12 cellular contexts compared by ENCODE assay signal in genomic region chr3:171446801-171447578, GRCh38. TPM values are rescaled to one million over a fixed set of nuclear protein-coding genes. Genes with fewer than 3 reads are reported as not detected.
DNase-seq lines count a peak whose midpoint lies in the region; ATAC-seq, FAIRE-seq and TF ChIP-seq lines count a peak whose summit lies in the region.
"Had no signal": no experiment of that assay in that cellular context is flagged by ENCODE, and none has a peak within 500 bp of the region (broad histone marks: within the 10 kb centered on the region; RNA-seq: fewer than 3 reads in every experiment).

No MANE protein-coding gene starts in this region.

- ATAC-seq in HG02938 (IDR thresholded peaks at IDR 0.05; ENCODE audit: unreplicated experiment) = no peak
- ATAC-seq in activated CD8-positive, alpha-beta memory T cell treated with anti-CD3 and anti-CD28 coated beads, Interleukin-2, amount 10 ng/mL, durations not matched to agents 7 days and 5 days = no peak
- no peak for ATAC-seq in GM18909 (IDR thresholded peaks at IDR 0.05; ENCODE audit: poor library complexity, unreplicated experiment)
- ATAC-seq: stimulated activated naive CD8-positive, alpha-beta T cell treated with anti-CD3 and anti-CD28 coated beads, Interleukin-15, amount 100 ng/mL, for 72 hours had no signal

- H3K36me3 ChIP-seq in CD4-positive, alpha-beta memory T cell (ENCODE audit: insufficient read depth, low read length) = peaks cover 6% of the 10 kb centered on the region
- H3K36me3 ChIP-seq in astrocyte (ENCODE audit: insufficient read depth, low read length) = no peaks in the 10 kb centered on the region

- H3K27ac Mint-ChIP-seq in CD4-positive, alpha-beta memory T cell = peak overlapping the region in 1 of 7 donors; percentile 41
- H3K27ac Mint-ChIP-seq in astrocyte (ENCODE audit: unreplicated experiment) = no peak overlapping the region
- H3K27ac Mint-ChIP-seq in activated CD8-positive, alpha-beta memory T cell treated with anti-CD3 and anti-CD28 coated beads, Interleukin-2, amount 10 ng/mL, durations not matched to agents 7 days and 5 days = no peak overlapping the region
- H3K27ac Mint-ChIP-seq: stimulated activated naive CD8-positive, alpha-beta T cell treated with anti-CD3 and anti-CD28 coated beads, Interleukin-15, amount 100 ng/mL, for 72 hours had no signal

- peak overlapping the region in 6 of 8 donors; percentile 17 to 54 (median 24) for H3K4me3 Mint-ChIP-seq in CD4-positive, alpha-beta memory T cell
- no peak overlapping the region for H3K4me3 Mint-ChIP-seq in astrocyte (ENCODE audit: unreplicated experiment)
- H3K4me3 Mint-ChIP-seq in activated CD8-positive, alpha-beta memory T cell treated with anti-CD3 and anti-CD28 coated beads, Interleukin-2, amount 10 ng/mL, durations not matched to agents 7 days and 5 days = no peak overlapping the region
- H3K4me3 Mint-ChIP-seq: central memory CD8-positive, alpha-beta T cell; stimulated activated naive CD8-positive, alpha-beta T cell treated with anti-CD3 and anti-CD28 coated beads, Interleukin-15, amount 100 ng/mL, for 72 hours had no signal

- H3K9me3 Mint-ChIP-seq in CD4-positive, alpha-beta memory T cell = peaks cover 0 to 2% (median 0%) of the 10 kb centered on the region in 8 donors
- H3K9me3 Mint-ChIP-seq in astrocyte (ENCODE audit: unreplicated experiment) = no peaks in the 10 kb centered on the region
- no peaks in the 10 kb centered on the region for H3K9me3 Mint-ChIP-seq in activated CD8-positive, alpha-beta memory T cell treated with anti-CD3 and anti-CD28 coated beads, Interleukin-2, amount 10 ng/mL, durations not matched to agents 7 days and 5 days (ENCODE audit: low read depth)
- H3K9me3 Mint-ChIP-seq: central memory CD8-positive, alpha-beta T cell; stimulated activated naive CD8-positive, alpha-beta T cell treated with anti-CD3 and anti-CD28 coated beads, Interleukin-15, amount 100 ng/mL, for 72 hours had no signal

- H3K79me2 ChIP-seq in astrocyte (ENCODE audit: insufficient read depth, low read length) = peaks cover 26% of the 10 kb centered on the region

- peaks cover 77% of the 10 kb centered on the region for H3K4me1 ChIP-seq in CD4-positive, alpha-beta memory T cell (ENCODE audit: insufficient read depth, low read length)
- H3K4me1 ChIP-seq in astrocyte (ENCODE audit: insufficient read depth, low read length) = peaks cover 4% of the 10 kb centered on the region

- POLR2A ChIA-PET in CD4-positive, alpha-beta memory T cell (lab: Charles Lee; ENCODE audit: partially characterized antibody) = interaction anchor here (1.2 to 1.7 kb wide), 2 partner anchors 12 to 74 kb away, joined by 3 to 10 read pairs; no protein-coding TSS in a partner anchor

- no peaks in the 10 kb centered on the region for H3K9me3 ChIP-seq in CD4-positive, alpha-beta memory T cell (ENCODE audit: control insufficient read depth in 1 of 2, low read length in 2 of 2)
- H3K9me3 ChIP-seq in astrocyte (ENCODE audit: insufficient read depth, low read depth, low read length) = no peaks in the 10 kb centered on the region

- H2AFZ ChIP-seq in astrocyte (ENCODE audit: low read depth, low read length) = no peak overlapping the region

- no peak for FAIRE-seq in astrocyte (lab: Jason Lieb, UNC)
- FAIRE-seq: GM19239 had no signal

- peak overlapping the region; percentile 32 for H3K4me2 ChIP-seq in astrocyte (ENCODE audit: low read length)

- intact Hi-C loops in CD4-positive, alpha-beta memory T cell (cut with micrococcal nuclease) = no loop called here

- H3K4me3 ChIP-seq in CD4-positive, alpha-beta memory T cell (ENCODE audit: low read length in 2 of 2) = no peak overlapping the region
- H3K4me3 ChIP-seq in astrocyte (ENCODE audit: insufficient read depth, low read depth, low read length) = no peak overlapping the region

- no peaks in the 10 kb centered on the region for H3K27me3 Mint-ChIP-seq in CD4-positive, alpha-beta memory T cell
- no peaks in the 10 kb centered on the region for H3K27me3 Mint-ChIP-seq in astrocyte (ENCODE audit: low read depth, unreplicated experiment)
- H3K27me3 Mint-ChIP-seq in activated CD8-positive, alpha-beta memory T cell treated with anti-CD3 and anti-CD28 coated beads, Interleukin-2, amount 10 ng/mL, durations not matched to agents 7 days and 5 days = no peaks in the 10 kb centered on the region
- H3K27me3 Mint-ChIP-seq: central memory CD8-positive, alpha-beta T cell; stimulated activated naive CD8-positive, alpha-beta T cell treated with anti-CD3 and anti-CD28 coated beads, Interleukin-15, amount 100 ng/mL, for 72 hours had no signal

- peaks cover 30% of the 10 kb centered on the region for H4K20me1 ChIP-seq in astrocyte (ENCODE audit: insufficient read depth, low read length)

- H3K4me1 Mint-ChIP-seq in CD4-positive, alpha-beta memory T cell = peaks cover 45 to 67% (median 53%) of the 10 kb centered on the region in 4 donors
- peaks cover 28% of the 10 kb centered on the region for H3K4me1 Mint-ChIP-seq in astrocyte (ENCODE audit: low read depth, unreplicated experiment)
- H3K4me1 Mint-ChIP-seq in activated CD8-positive, alpha-beta memory T cell treated with anti-CD3 and anti-CD28 coated beads, Interleukin-2, amount 10 ng/mL, durations not matched to agents 7 days and 5 days = peaks cover 8% of the 10 kb centered on the region

- no peak overlapping the region for H3K9ac ChIP-seq in astrocyte (ENCODE audit: low read length)

- peaks cover 10 to 19% of the 10 kb centered on the region in 2 donors for H3K36me3 Mint-ChIP-seq in CD4-positive, alpha-beta memory T cell
- peaks cover under 1% of the 10 kb centered on the region for H3K36me3 Mint-ChIP-seq in astrocyte (ENCODE audit: low read depth, unreplicated experiment)
- H3K36me3 Mint-ChIP-seq in activated CD8-positive, alpha-beta memory T cell treated with anti-CD3 and anti-CD28 coated beads, Interleukin-2, amount 10 ng/mL, durations not matched to agents 7 days and 5 days = peaks cover 12% of the 10 kb centered on the region

- H3K27ac ChIP-seq in CD4-positive, alpha-beta memory T cell (ENCODE audit: low read depth, low read length) = no peak overlapping the region
- no peak overlapping the region for H3K27ac ChIP-seq in astrocyte (ENCODE audit: low read depth, low read length)

- no peak for TF ChIP-seq CTCF in astrocyte (IDR thresholded peaks at IDR 0.05; ENCODE audit: insufficient read depth, low read depth, low read length)

- DNase-seq in CD4-positive, alpha-beta memory T cell = no peak
- DNase-seq in HT1080 (ENCODE audit: low read depth) (peak; percentile 89), astrocyte (ENCODE audit: low read depth) (peak; percentile 89), lung microvascular endothelial cell (ENCODE audit: low read depth in 2 of 2) (peak; percentile 60 to 79), ureter (ENCODE audit: low spot score) (no peak)
- DNase-seq in activated CD8-positive, alpha-beta memory T cell treated with anti-CD3 and anti-CD28 coated beads, Interleukin-2, amount 10 ng/mL, durations not matched to agents 7 days and 5 days = no peak
- DNase-seq: head of caudate nucleus; stimulated activated naive CD8-positive, alpha-beta T cell treated with anti-CD3 and anti-CD28 coated beads, Interleukin-15, amount 100 ng/mL, for 72 hours had no signal

- CTCF ChIA-PET in CD4-positive, alpha-beta memory T cell (lab: Charles Lee; ENCODE audit: partially characterized antibody) = interaction anchor here (0.9 to 1.9 kb wide), 4 partner anchors 9 to 119 kb away, joined by 3 to 5 read pairs (median 4); partner anchors contain the start of gene TNIK
- CTCF ChIA-PET in activated CD8-positive, alpha-beta memory T cell treated with anti-CD3 and anti-CD28 coated beads, Interleukin-2, amount 10 ng/mL, durations not matched to agents 7 days and 5 days (lab: Charles Lee) = no interaction called here

- no peaks in the 10 kb centered on the region for H3K27me3 ChIP-seq in CD4-positive, alpha-beta memory T cell (ENCODE audit: insufficient read depth, low read length)
- H3K27me3 ChIP-seq in astrocyte (ENCODE audit: insufficient read depth, low read length) = no peaks in the 10 kb centered on the region

RNA-seq across cellular contexts. Expression of gene TNIK, which starts 13.2 kb away (rescaled TPM):
- 10 to 100 TPM; 86.3 to 93.5 TPM for total RNA-seq in CD4-positive, alpha-beta memory T cell
- polyA plus RNA-seq in CD4-positive, alpha-beta memory T cell = 10 to 100 TPM; 14.6 to 29.8 TPM
- total RNA-seq in HT1080 (2014; rRNA removed; shearing (Covaris generic)) = 12.3 and 16.1 TPM in 2 replicates
- 3.7 and 4.2 TPM in 2 replicates for polyA plus RNA-seq in HT1080 (2015; cell fraction: cytosol; rRNA removed)
- polyA plus RNA-seq in HT1080 (2015; cell fraction: nucleus; rRNA removed) = 11.5 and 12.9 TPM in 2 replicates
- total RNA-seq in astrocyte (68.6 and 70.0 TPM in 2 replicates), lung microvascular endothelial cell (9.7 and 14.2 TPM in 2 replicates), ureter (17.1 TPM)
- 10 to 100 TPM; 36.6 to 39.3 TPM for total RNA-seq in activated CD8-positive, alpha-beta memory T cell treated with anti-CD3 and anti-CD28 coated beads, Interleukin-2, amount 10 ng/mL, durations not matched to agents 7 days and 5 days

Comparison
In these comparisons a context has a peak if more than half of its experiments do, and no peak if none do; other contexts are left out.
1. DNase-seq: peak in HT1080 (single experiment), astrocyte (single experiment) and lung microvascular endothelial cell (2 of 2); none in CD4-positive, alpha-beta memory T cell (0 of 5), activated CD8-positive, alpha-beta memory T cell treated with anti-CD3 and anti-CD28 coated beads, Interleukin-2, amount 10 ng/mL, durations not matched to agents 7 days and 5 days (single experiment) and ureter (single experiment).
2. H3K4me3 Mint-ChIP-seq: peak in CD4-positive, alpha-beta memory T cell (6 of 8); none in astrocyte (single experiment) and activated CD8-positive, alpha-beta memory T cell treated with anti-CD3 and anti-CD28 coated beads, Interleukin-2, amount 10 ng/mL, durations not matched to agents 7 days and 5 days (single experiment).